Comparison of ENCODE assay signal across 1 cellular context in the genomic region with DNA sequence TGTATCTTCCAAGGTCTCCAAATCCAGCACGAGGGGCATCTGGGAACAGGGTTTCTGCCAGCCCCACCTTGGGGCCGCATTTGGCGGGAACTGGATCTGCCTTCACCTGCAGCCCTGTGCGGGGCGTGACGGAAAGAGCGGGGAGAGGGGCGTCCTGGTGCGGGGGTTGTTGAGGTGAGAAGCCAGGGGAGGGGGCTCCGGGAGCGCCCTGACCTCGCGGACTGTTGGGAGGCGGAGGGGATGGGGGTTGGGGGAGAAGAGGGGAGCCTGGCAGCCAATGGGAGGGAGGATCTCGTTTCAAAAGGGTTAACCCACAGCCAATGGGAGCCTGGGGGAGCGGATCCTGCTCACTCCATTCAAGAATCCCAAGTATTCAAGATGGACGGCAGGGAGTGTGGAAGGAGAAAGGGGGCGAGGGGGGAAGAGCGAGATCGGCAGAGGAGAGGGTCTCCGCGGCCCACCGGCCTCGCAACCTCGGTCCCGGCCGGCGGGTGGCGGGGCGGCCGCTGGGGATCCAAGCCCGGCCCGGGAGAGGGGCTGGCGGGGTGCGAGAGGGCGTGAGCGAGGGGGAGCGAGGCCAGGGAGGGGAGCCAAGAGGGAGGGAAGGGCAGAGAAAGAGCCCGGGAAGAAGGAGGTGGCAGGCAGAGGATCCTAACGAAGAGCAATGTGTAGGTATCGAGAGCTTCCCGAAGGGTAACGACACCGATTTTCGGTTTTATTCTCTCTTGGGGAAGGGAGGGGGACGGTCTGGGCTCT.
TF ChIP-seq lines count a peak whose summit lies in the region.

No MANE protein-coding gene starts in this region.

TF ChIP-seq in HepG2, 621 proteins besides CTCF, POLR2A, EP300 and RAD21 (continued from another document and continues in another):
- TF ChIP-seq, protein P1, sequence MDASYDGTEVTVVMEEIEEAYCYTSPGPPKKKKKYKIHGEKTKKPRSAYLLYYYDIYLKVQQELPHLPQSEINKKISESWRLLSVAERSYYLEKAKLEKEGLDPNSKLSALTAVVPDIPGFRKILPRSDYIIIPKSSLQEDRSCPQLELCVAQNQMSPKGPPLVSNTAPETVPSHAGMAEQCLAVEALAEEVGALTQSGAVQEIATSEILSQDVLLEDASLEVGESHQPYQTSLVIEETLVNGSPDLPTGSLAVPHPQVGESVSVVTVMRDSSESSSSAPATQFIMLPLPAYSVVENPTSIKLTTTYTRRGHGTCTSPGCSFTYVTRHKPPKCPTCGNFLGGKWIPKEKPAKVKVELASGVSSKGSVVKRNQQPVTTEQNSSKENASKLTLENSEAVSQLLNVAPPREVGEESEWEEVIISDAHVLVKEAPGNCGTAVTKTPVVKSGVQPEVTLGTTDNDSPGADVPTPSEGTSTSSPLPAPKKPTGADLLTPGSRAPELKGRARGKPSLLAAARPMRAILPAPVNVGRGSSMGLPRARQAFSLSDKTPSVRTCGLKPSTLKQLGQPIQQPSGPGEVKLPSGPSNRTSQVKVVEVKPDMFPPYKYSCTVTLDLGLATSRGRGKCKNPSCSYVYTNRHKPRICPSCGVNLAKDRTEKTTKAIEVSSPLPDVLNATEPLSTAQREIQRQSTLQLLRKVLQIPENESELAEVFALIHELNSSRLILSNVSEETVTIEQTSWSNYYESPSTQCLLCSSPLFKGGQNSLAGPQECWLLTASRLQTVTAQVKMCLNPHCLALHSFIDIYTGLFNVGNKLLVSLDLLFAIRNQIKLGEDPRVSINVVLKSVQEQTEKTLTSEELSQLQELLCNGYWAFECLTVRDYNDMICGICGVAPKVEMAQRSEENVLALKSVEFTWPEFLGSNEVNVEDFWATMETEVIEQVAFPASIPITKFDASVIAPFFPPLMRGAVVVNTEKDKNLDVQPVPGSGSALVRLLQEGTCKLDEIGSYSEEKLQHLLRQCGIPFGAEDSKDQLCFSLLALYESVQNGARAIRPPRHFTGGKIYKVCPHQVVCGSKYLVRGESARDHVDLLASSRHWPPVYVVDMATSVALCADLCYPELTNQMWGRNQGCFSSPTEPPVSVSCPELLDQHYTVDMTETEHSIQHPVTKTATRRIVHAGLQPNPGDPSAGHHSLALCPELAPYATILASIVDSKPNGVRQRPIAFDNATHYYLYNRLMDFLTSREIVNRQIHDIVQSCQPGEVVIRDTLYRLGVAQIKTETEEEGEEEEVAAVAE (CRISPR knock-in tag; IDR thresholded peaks at IDR 0.05; ENCODE audit: borderline replicate concordance), result no peak
- TF ChIP-seq, protein P2, sequence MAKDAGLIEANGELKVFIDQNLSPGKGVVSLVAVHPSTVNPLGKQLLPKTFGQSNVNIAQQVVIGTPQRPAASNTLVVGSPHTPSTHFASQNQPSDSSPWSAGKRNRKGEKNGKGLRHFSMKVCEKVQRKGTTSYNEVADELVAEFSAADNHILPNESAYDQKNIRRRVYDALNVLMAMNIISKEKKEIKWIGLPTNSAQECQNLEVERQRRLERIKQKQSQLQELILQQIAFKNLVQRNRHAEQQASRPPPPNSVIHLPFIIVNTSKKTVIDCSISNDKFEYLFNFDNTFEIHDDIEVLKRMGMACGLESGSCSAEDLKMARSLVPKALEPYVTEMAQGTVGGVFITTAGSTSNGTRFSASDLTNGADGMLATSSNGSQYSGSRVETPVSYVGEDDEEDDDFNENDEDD (CRISPR knock-in tag; IDR thresholded peaks at IDR 0.05; ENCODE audit: borderline replicate concordance), result no peak; the same call in 1 of the 2 replicates
- TF ChIP-seq ZNF382 (CRISPR knock-in tag; IDR thresholded peaks at IDR 0.05; ENCODE audit: borderline replicate concordance) (no peak), NCOA2 (CRISPR knock-in tag; IDR thresholded peaks at IDR 0.05) (no peak), DPF2 (CRISPR knock-in tag; IDR thresholded peaks at IDR 0.05; ENCODE audit: borderline replicate concordance, low read depth) (no peak), JARID2 (CRISPR knock-in tag; IDR thresholded peaks at IDR 0.05; ENCODE audit: insufficient replicate concordance) (no peak), ZNF569 (CRISPR knock-in tag; IDR thresholded peaks at IDR 0.05; ENCODE audit: borderline replicate concordance) (no peak), KDM3A (CRISPR knock-in tag; IDR thresholded peaks at IDR 0.05; ENCODE audit: low read depth) (no peak), ISL2 (CRISPR knock-in tag; IDR thresholded peaks at IDR 0.05) (no peak), FOXJ3 (CRISPR knock-in tag; IDR thresholded peaks at IDR 0.05; ENCODE audit: borderline replicate concordance) (no peak), MTF2 (CRISPR knock-in tag; IDR thresholded peaks at IDR 0.05; ENCODE audit: borderline replicate concordance) (no peak), PHF21A (CRISPR knock-in tag; IDR thresholded peaks at IDR 0.05) (peak; percentile 57), ZFYVE20 (CRISPR knock-in tag; IDR thresholded peaks at IDR 0.05; ENCODE audit: borderline replicate concordance, low read depth) (no peak), EED (CRISPR knock-in tag; IDR thresholded peaks at IDR 0.05) (no peak), ARNT2 (CRISPR knock-in tag; IDR thresholded peaks at IDR 0.05; ENCODE audit: low read depth) (no peak), ZNF737 (CRISPR knock-in tag; IDR thresholded peaks at IDR 0.05; ENCODE audit: borderline replicate concordance) (no peak), AKAP8 (CRISPR knock-in tag; IDR thresholded peaks at IDR 0.05) (no peak), ARID2 (CRISPR knock-in tag; IDR thresholded peaks at IDR 0.05; ENCODE audit: borderline replicate concordance) (no peak), MIER2 (CRISPR knock-in tag; IDR thresholded peaks at IDR 0.05) (no peak), ZFP41 (CRISPR knock-in tag; IDR thresholded peaks at IDR 0.05; ENCODE audit: borderline replicate concordance) (no peak), ZNF570 (CRISPR knock-in tag; IDR thresholded peaks at IDR 0.05; ENCODE audit: borderline replicate concordance) (no peak), TEAD3 (CRISPR knock-in tag; optimal IDR thresholded peaks at IDR 0.05; ENCODE audit: borderline replicate concordance) (peak; percentile 87), DNMT1 (CRISPR knock-in tag; IDR thresholded peaks at IDR 0.05) (no peak), ZNF10 (CRISPR knock-in tag; IDR thresholded peaks at IDR 0.05; ENCODE audit: borderline replicate concordance, low read depth) (no peak), HDAC6 (IDR thresholded peaks at IDR 0.05; ENCODE audit: low read depth, low read length) (no peak)
- TF ChIP-seq, protein P3, sequence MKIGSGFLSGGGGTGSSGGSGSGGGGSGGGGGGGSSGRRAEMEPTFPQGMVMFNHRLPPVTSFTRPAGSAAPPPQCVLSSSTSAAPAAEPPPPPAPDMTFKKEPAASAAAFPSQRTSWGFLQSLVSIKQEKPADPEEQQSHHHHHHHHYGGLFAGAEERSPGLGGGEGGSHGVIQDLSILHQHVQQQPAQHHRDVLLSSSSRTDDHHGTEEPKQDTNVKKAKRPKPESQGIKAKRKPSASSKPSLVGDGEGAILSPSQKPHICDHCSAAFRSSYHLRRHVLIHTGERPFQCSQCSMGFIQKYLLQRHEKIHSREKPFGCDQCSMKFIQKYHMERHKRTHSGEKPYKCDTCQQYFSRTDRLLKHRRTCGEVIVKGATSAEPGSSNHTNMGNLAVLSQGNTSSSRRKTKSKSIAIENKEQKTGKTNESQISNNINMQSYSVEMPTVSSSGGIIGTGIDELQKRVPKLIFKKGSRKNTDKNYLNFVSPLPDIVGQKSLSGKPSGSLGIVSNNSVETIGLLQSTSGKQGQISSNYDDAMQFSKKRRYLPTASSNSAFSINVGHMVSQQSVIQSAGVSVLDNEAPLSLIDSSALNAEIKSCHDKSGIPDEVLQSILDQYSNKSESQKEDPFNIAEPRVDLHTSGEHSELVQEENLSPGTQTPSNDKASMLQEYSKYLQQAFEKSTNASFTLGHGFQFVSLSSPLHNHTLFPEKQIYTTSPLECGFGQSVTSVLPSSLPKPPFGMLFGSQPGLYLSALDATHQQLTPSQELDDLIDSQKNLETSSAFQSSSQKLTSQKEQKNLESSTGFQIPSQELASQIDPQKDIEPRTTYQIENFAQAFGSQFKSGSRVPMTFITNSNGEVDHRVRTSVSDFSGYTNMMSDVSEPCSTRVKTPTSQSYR (CRISPR knock-in tag; IDR thresholded peaks at IDR 0.05; ENCODE audit: borderline replicate concordance), result 0 out of 2 replicates have a peak, but pooled peaks have one; percentile 25
- TF ChIP-seq, protein P4, sequence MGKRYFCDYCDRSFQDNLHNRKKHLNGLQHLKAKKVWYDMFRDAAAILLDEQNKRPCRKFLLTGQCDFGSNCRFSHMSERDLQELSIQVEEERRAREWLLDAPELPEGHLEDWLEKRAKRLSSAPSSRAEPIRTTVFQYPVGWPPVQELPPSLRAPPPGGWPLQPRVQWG (CRISPR knock-in tag; IDR thresholded peaks at IDR 0.05; ENCODE audit: borderline replicate concordance, low read depth), result no peak
- TF ChIP-seq, protein P5, sequence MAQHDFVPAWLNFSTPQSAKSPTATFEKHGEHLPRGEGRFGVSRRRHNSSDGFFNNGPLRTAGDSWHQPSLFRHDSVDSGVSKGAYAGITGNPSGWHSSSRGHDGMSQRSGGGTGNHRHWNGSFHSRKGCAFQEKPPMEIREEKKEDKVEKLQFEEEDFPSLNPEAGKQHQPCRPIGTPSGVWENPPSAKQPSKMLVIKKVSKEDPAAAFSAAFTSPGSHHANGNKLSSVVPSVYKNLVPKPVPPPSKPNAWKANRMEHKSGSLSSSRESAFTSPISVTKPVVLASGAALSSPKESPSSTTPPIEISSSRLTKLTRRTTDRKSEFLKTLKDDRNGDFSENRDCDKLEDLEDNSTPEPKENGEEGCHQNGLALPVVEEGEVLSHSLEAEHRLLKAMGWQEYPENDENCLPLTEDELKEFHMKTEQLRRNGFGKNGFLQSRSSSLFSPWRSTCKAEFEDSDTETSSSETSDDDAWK (CRISPR knock-in tag; IDR thresholded peaks at IDR 0.05), result no peak
- TF ChIP-seq, protein P6, sequence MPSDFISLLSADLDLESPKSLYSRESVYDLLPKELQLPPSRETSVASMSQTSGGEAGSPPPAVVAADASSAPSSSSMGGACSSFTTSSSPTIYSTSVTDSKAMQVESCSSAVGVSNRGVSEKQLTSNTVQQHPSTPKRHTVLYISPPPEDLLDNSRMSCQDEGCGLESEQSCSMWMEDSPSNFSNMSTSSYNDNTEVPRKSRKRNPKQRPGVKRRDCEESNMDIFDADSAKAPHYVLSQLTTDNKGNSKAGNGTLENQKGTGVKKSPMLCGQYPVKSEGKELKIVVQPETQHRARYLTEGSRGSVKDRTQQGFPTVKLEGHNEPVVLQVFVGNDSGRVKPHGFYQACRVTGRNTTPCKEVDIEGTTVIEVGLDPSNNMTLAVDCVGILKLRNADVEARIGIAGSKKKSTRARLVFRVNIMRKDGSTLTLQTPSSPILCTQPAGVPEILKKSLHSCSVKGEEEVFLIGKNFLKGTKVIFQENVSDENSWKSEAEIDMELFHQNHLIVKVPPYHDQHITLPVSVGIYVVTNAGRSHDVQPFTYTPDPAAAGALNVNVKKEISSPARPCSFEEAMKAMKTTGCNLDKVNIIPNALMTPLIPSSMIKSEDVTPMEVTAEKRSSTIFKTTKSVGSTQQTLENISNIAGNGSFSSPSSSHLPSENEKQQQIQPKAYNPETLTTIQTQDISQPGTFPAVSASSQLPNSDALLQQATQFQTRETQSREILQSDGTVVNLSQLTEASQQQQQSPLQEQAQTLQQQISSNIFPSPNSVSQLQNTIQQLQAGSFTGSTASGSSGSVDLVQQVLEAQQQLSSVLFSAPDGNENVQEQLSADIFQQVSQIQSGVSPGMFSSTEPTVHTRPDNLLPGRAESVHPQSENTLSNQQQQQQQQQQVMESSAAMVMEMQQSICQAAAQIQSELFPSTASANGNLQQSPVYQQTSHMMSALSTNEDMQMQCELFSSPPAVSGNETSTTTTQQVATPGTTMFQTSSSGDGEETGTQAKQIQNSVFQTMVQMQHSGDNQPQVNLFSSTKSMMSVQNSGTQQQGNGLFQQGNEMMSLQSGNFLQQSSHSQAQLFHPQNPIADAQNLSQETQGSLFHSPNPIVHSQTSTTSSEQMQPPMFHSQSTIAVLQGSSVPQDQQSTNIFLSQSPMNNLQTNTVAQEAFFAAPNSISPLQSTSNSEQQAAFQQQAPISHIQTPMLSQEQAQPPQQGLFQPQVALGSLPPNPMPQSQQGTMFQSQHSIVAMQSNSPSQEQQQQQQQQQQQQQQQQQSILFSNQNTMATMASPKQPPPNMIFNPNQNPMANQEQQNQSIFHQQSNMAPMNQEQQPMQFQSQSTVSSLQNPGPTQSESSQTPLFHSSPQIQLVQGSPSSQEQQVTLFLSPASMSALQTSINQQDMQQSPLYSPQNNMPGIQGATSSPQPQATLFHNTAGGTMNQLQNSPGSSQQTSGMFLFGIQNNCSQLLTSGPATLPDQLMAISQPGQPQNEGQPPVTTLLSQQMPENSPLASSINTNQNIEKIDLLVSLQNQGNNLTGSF (CRISPR knock-in tag; IDR thresholded peaks at IDR 0.05), result no peak
- TF ChIP-seq, protein P7, sequence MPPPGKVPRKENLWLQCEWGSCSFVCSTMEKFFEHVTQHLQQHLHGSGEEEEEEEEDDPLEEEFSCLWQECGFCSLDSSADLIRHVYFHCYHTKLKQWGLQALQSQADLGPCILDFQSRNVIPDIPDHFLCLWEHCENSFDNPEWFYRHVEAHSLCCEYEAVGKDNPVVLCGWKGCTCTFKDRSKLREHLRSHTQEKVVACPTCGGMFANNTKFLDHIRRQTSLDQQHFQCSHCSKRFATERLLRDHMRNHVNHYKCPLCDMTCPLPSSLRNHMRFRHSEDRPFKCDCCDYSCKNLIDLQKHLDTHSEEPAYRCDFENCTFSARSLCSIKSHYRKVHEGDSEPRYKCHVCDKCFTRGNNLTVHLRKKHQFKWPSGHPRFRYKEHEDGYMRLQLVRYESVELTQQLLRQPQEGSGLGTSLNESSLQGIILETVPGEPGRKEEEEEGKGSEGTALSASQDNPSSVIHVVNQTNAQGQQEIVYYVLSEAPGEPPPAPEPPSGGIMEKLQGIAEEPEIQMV (CRISPR knock-in tag; IDR thresholded peaks at IDR 0.05; ENCODE audit: low read depth), result no peak
- TF ChIP-seq, protein P8, sequence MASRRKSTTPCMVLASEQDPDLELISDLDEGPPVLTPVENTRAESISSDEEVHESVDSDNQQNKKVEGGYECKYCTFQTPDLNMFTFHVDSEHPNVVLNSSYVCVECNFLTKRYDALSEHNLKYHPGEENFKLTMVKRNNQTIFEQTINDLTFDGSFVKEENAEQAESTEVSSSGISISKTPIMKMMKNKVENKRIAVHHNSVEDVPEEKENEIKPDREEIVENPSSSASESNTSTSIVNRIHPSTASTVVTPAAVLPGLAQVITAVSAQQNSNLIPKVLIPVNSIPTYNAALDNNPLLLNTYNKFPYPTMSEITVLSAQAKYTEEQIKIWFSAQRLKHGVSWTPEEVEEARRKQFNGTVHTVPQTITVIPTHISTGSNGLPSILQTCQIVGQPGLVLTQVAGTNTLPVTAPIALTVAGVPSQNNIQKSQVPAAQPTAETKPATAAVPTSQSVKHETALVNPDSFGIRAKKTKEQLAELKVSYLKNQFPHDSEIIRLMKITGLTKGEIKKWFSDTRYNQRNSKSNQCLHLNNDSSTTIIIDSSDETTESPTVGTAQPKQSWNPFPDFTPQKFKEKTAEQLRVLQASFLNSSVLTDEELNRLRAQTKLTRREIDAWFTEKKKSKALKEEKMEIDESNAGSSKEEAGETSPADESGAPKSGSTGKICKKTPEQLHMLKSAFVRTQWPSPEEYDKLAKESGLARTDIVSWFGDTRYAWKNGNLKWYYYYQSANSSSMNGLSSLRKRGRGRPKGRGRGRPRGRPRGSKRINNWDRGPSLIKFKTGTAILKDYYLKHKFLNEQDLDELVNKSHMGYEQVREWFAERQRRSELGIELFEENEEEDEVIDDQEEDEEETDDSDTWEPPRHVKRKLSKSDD (CRISPR knock-in tag; IDR thresholded peaks at IDR 0.05; ENCODE audit: low read depth), result no peak
- TF ChIP-seq, protein P9, sequence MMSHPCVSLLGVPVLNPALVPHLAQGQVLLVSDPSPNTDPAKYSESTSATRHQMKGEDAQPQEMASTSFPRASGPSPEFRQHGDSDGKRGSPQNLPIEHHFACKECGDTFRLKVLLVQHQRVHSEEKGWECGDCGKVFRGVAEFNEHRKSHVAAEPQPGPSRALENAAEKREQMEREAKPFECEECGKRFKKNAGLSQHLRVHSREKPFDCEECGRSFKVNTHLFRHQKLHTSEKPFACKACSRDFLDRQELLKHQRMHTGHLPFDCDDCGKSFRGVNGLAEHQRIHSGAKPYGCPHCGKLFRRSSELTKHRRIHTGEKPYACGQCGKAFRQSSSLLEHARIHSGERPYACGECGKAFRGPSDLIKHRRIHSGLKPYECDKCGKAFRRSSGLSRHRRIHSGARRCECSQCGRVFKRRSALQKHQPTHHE (CRISPR knock-in tag; IDR thresholded peaks at IDR 0.05; ENCODE audit: borderline replicate concordance), result no peak
